In genomic region chr10:24912214-24912613, GRCh38 we compare ENCODE assay signal across 12 cellular contexts. TPM values are rescaled to one million over a fixed set of nuclear protein-coding genes. Genes with fewer than 3 reads are reported as not detected.
DNase-seq lines count a peak whose midpoint lies in the region; ATAC-seq, FAIRE-seq and TF ChIP-seq lines count a peak whose summit lies in the region.
"Had no signal": no experiment of that assay in that cellular context is flagged by ENCODE, and none has a peak within 500 bp of the region (broad histone marks: within the 10 kb centered on the region; RNA-seq: fewer than 3 reads in every experiment).

No MANE protein-coding gene starts in this region.

- peak overlapping the region in 5 of 7 donors; percentile 32 to 88 (median 41) for H3K27ac Mint-ChIP-seq in CD4-positive, alpha-beta memory T cell
- peak overlapping the region in 1 of 3 donors; percentile 64 for H3K27ac Mint-ChIP-seq in IgD-negative memory B cell
- H3K27ac Mint-ChIP-seq: activated naive CD4-positive, alpha-beta T cell treated with anti-CD3 and anti-CD28 coated beads for 36 hours had no signal

- intact Hi-C loops in CD4-positive, alpha-beta memory T cell (cut with micrococcal nuclease) = no loop called here
- intact Hi-C loops in GM12878 (cut with micrococcal nuclease; ENCODE audit: unreplicated experiment) = no loop called here

- no peak overlapping the region for H3K9ac ChIP-seq in GM12878 (ENCODE audit: control insufficient read depth, insufficient read depth, low read length)
- H3K9ac ChIP-seq in keratinocyte (ENCODE audit: control insufficient read depth, extremely low read depth, insufficient read depth, low read length) = no peak overlapping the region

- RAD21 ChIA-PET in GM12878 (lab: Charles Lee; ENCODE audit: unreplicated experiment) = interaction anchor here (1.2 to 5.4 kb wide), 3 partner anchors 9 to 17 kb away, joined by 4 to 52 read pairs (median 5); no protein-coding TSS in a partner anchor

- SMC1A ChIA-PET in GM12878 (lab: Charles Lee; ENCODE audit: uncharacterized antibody, unreplicated experiment) = interaction anchor here (0.9 to 14.7 kb wide), 5 partner anchors 10 to 47 kb away, joined by 3 to 338 read pairs (median 88); no protein-coding TSS in a partner anchor

- H2AFZ ChIP-seq in GM12878 (ENCODE audit: control insufficient read depth, low read depth, low read length) (no peak overlapping the region), keratinocyte (ENCODE audit: control insufficient read depth, low read length) (no peak overlapping the region)

- POLR2A ChIA-PET in CD4-positive, alpha-beta memory T cell (lab: Charles Lee; ENCODE audit: partially characterized antibody) = interaction anchor here (0.7 to 1.3 kb wide), 2 partner anchors 31 to 164 kb away, joined by 3 read pairs; no protein-coding TSS in a partner anchor
- POLR2A ChIA-PET in GM12878 (lab: Charles Lee) = interaction anchor here (0.6 to 4.1 kb wide), 5 partner anchors 8 to 17 kb away, joined by 3 to 18 read pairs (median 6); no protein-coding TSS in a partner anchor

- no peaks in the 10 kb centered on the region for H3K27me3 Mint-ChIP-seq in CD4-positive, alpha-beta memory T cell
- H3K27me3 Mint-ChIP-seq in IgD-negative memory B cell = no peaks in the 10 kb centered on the region

- CTCF ChIA-PET in CD4-positive, alpha-beta memory T cell (lab: Charles Lee; ENCODE audit: partially characterized antibody) = no interaction called here
- CTCF ChIA-PET in GM12878 (lab: Yijun Ruan, JAX) = interaction anchor here (0.7 to 3.5 kb wide), 3 partner anchors 9 to 24 kb away, joined by 3 to 17 read pairs (median 5); no protein-coding TSS in a partner anchor

- TF ChIP-seq EP300 in GM12878 (IDR thresholded peaks at IDR 0.05; ENCODE audit: borderline replicate concordance in 1 of 2, control insufficient read depth in 1 of 2, low read depth in 2 of 2, low read length in 2 of 2) = no peak

- no peak overlapping the region for H3K27ac ChIP-seq in CD4-positive, alpha-beta memory T cell (ENCODE audit: low read depth, low read length)
- H3K27ac ChIP-seq in GM12878 (ENCODE audit: control insufficient read depth, insufficient read depth) (no peak overlapping the region), keratinocyte (ENCODE audit: control insufficient read depth, insufficient read depth, low read length) (peak overlapping the region; percentile 19)

- H3K4me1 ChIP-seq in CD4-positive, alpha-beta memory T cell (ENCODE audit: insufficient read depth, low read length) = peaks cover 10% of the 10 kb centered on the region
- no peaks in the 10 kb centered on the region for H3K4me1 ChIP-seq in GM12878 (ENCODE audit: control insufficient read depth, insufficient read depth, low read length)
- peaks cover 26% of the 10 kb centered on the region for H3K4me1 ChIP-seq in keratinocyte (ENCODE audit: control insufficient read depth, extremely low read depth, insufficient read depth, low read length)

- H3K4me2 ChIP-seq in GM12878 (ENCODE audit: control insufficient read depth, insufficient read depth) = no peak overlapping the region
- H3K4me2 ChIP-seq in keratinocyte (ENCODE audit: control insufficient read depth, extremely low read depth, insufficient read depth, low read depth, low read length) = no peak overlapping the region

- dilution Hi-C loops in keratinocyte (cut with MboI; ENCODE audit: extremely low pct_ligation_motif_present, low sequenced_read_pairs) = no loop called here

- 96% methylated on average over 1 of the region's 2 CpGs for WGBS in GM12878 (ENCODE audit: insufficient coverage, insufficient replicate concordance, low lambda C conversion rate, missing lambda C conversion rate)

- no TSS peak for BruUV-seq in GM12878 (replicated peaks; lab: Mats Ljungman, UMichigan)

- H3K9me3 Mint-ChIP-seq in CD4-positive, alpha-beta memory T cell = no peaks in the 10 kb centered on the region
- no peaks in the 10 kb centered on the region for H3K9me3 Mint-ChIP-seq in IgD-negative memory B cell
- H3K9me3 Mint-ChIP-seq: activated naive CD4-positive, alpha-beta T cell treated with anti-CD3 and anti-CD28 coated beads for 36 hours had no signal

- H3K4me1 Mint-ChIP-seq in CD4-positive, alpha-beta memory T cell = peaks cover 7 to 28% (median 15%) of the 10 kb centered on the region in 4 donors
- peaks cover 14 to 19% (median 18%) of the 10 kb centered on the region in 3 donors for H3K4me1 Mint-ChIP-seq in IgD-negative memory B cell

- H4K20me1 ChIP-seq in GM12878 (ENCODE audit: control insufficient read depth, insufficient read depth) (no peaks in the 10 kb centered on the region), keratinocyte (ENCODE audit: control insufficient read depth, extremely low read depth, insufficient read depth, low read length) (no peaks in the 10 kb centered on the region)

- peaks cover 0 to 3% of the 10 kb centered on the region in 2 donors for H3K36me3 Mint-ChIP-seq in CD4-positive, alpha-beta memory T cell
- H3K36me3 Mint-ChIP-seq in IgD-negative memory B cell = peaks cover 6% of the 10 kb centered on the region

- no peaks in the 10 kb centered on the region for H3K79me2 ChIP-seq in GM12878 (ENCODE audit: control insufficient read depth, insufficient read depth, low read length)
- H3K79me2 ChIP-seq in keratinocyte (ENCODE audit: control insufficient read depth, insufficient read depth, low read length) = no peaks in the 10 kb centered on the region

- no peak for TF ChIP-seq POLR2A in GM12878 (IDR thresholded peaks at IDR 0.05; ENCODE audit: low read depth, low read length)

- ATAC-seq in GM12878 (peak; percentile 41), GM18873 (IDR thresholded peaks at IDR 0.05; ENCODE audit: low FRiP score, unreplicated experiment) (no peak)

- H3K4me3 ChIP-seq in CD4-positive, alpha-beta memory T cell (ENCODE audit: low read length in 2 of 2) = no peak overlapping the region
- H3K4me3 ChIP-seq in GM12878 = no peak overlapping the region
- H3K4me3 ChIP-seq in keratinocyte (ENCODE audit: control insufficient read depth in 2 of 3, extremely low read depth in 1 of 3, insufficient read depth in 2 of 3, low read depth in 1 of 3, low read length in 3 of 3) = no peak overlapping the region

- TF ChIP-seq RAD21 in GM12878 (IDR thresholded peaks at IDR 0.05; ENCODE audit: insufficient read depth, low read depth, low read length) = no peak

- no peaks in the 10 kb centered on the region for H3K9me3 ChIP-seq in CD4-positive, alpha-beta memory T cell (ENCODE audit: control insufficient read depth in 1 of 2, low read length in 2 of 2)
- H3K9me3 ChIP-seq in GM12878 (replicated peaks; ENCODE audit: control insufficient read depth, insufficient read depth, low read length) (no peaks in the 10 kb centered on the region; the same call in 2 of the 3 replicates), keratinocyte (ENCODE audit: control insufficient read depth, low read depth, low read length) (no peaks in the 10 kb centered on the region)

- FAIRE-seq in GM12878 (lab: Jason Lieb, UNC) (no peak), keratinocyte (lab: Jason Lieb, UNC) (peak; percentile 58)

- in situ Hi-C loops in GM12878 (cut with MboI) = loop anchor here (25.0 kb wide), 1 partner anchor 1525 kb away; the partner anchor contains the start of gene APBB1IP
- in situ Hi-C loops in ACHN (cut with HindIII; ENCODE audit: low pct_ligation_motif_present, low pct_unique_long_range_greater_than_20kb, low sequenced_read_pairs) = no loop called here

- no peaks in the 10 kb centered on the region for H3K9me1 ChIP-seq in keratinocyte (ENCODE audit: control insufficient read depth, extremely low read depth, insufficient read depth, low read length)

- H3K27me3 ChIP-seq in CD4-positive, alpha-beta memory T cell (ENCODE audit: insufficient read depth, low read length) = no peaks in the 10 kb centered on the region
- H3K27me3 ChIP-seq in GM12878 (replicated peaks in 1 of 2; ENCODE audit: control insufficient read depth in 2 of 2, insufficient read depth in 2 of 2, low read length in 1 of 2) = no peaks in the 10 kb centered on the region
- no peaks in the 10 kb centered on the region for H3K27me3 ChIP-seq in keratinocyte (ENCODE audit: control insufficient read depth, extremely low read depth, insufficient read depth, low read length)

- no peak for TF ChIP-seq CTCF in GM12878 (IDR thresholded peaks at IDR 0.05 in 2 of 3, conservative IDR thresholded peaks at IDR 0.05 in 1 of 3; ENCODE audit: control insufficient read depth in 2 of 3, extremely low read depth in 1 of 3, insufficient read depth in 1 of 3, low read depth in 3 of 3, low read length in 3 of 3)
- no peak for TF ChIP-seq CTCF in keratinocyte (optimal IDR thresholded peaks at IDR 0.05 in 1 of 3, IDR thresholded peaks at IDR 0.05 in 1 of 3, conservative IDR thresholded peaks at IDR 0.05 in 1 of 3; ENCODE audit: extremely low read depth in 1 of 3, insufficient read depth in 2 of 3, low read length in 3 of 3)

- H3K4me3 Mint-ChIP-seq in CD4-positive, alpha-beta memory T cell = peak overlapping the region in 7 of 8 donors; percentile 16 to 71 (median 49)
- H3K4me3 Mint-ChIP-seq in IgD-negative memory B cell = peak overlapping the region in 3 of 4 donors; percentile 18 to 71 (median 70)
- H3K4me3 Mint-ChIP-seq: activated naive CD4-positive, alpha-beta T cell treated with anti-CD3 and anti-CD28 coated beads for 36 hours had no signal

- H3K36me3 ChIP-seq in CD4-positive, alpha-beta memory T cell (ENCODE audit: insufficient read depth, low read length) = no peaks in the 10 kb centered on the region
- H3K36me3 ChIP-seq in GM12878 (ENCODE audit: control insufficient read depth in 2 of 2, insufficient read depth in 2 of 2, low read length in 1 of 2) = no peaks in the 10 kb centered on the region
- H3K36me3 ChIP-seq in keratinocyte (ENCODE audit: control insufficient read depth in 2 of 2, extremely low read depth in 1 of 2, insufficient read depth in 2 of 2, low read length in 2 of 2) = no peaks in the 10 kb centered on the region

- no peak for DNase-seq in CD4-positive, alpha-beta memory T cell
- DNase-seq in GM12878 (ENCODE audit: low read depth, low spot score) = no peak
- DNase-seq in keratinocyte (ENCODE audit: low read depth, low spot score) = no peak
- no peak for DNase-seq in cerebellar nuclear complex (lab: John Stamatoyannopoulos, UW)
- no peak for DNase-seq in activated CD8-positive, alpha-beta memory T cell treated with anti-CD3 and anti-CD28 coated beads, Interleukin-2, amount 50 U/mL, for 48 hours
- DNase-seq in ACHN = no peak
- DNase-seq: activated CD4-positive, alpha-beta T cell treated with anti-CD3 and anti-CD28 coated beads for 48 hours; activated naive CD4-positive, alpha-beta T cell treated with anti-CD3 and anti-CD28 coated beads for 36 hours; NCI-H1048; NCI-H524 had no signal

RNA-seq across cellular contexts. Expression of gene PRTFDC1, which starts 40.2 kb away (rescaled TPM):
- total RNA-seq in CD4-positive, alpha-beta memory T cell = under 1 TPM; 0.23 to 0.97 TPM
- polyA plus RNA-seq in CD4-positive, alpha-beta memory T cell = under 1 TPM; 0.21 to 0.39 TPM
- polyA plus RNA-seq in IgD-negative memory B cell = not detected
- total RNA-seq in GM12878 (2013; cell fraction: nucleolus; rRNA removed) = 13.4 and 13.7 TPM in 2 replicates
- total RNA-seq in GM12878 (2014; rRNA removed) = 5.5 and 7.3 TPM in 2 replicates
- total RNA-seq in GM12878 (2014; rRNA removed; fragmentation: Illumina TruSeq; extraction: Trizol) = 9.2 and 11.2 TPM in 2 replicates
- 6.7 and 7.4 TPM in 2 replicates for total RNA-seq in GM12878 (2021)
- polyA plus RNA-seq in GM12878 (2011; ENCODE audit: low read depth) = 2.4 TPM
- 8.9 and 13.9 TPM in 2 replicates for polyA plus RNA-seq in GM12878 (2011; rRNA removed)
- polyA plus RNA-seq in GM12878 (2011; cell fraction: cytosol; rRNA removed) = 5.3 TPM in 2 replicates
- 3.0 and 3.8 TPM in 2 replicates for polyA plus RNA-seq in GM12878 (2011; cell fraction: nucleus; rRNA removed)
- polyA plus RNA-seq in GM12878 (2012) = 1.4 and 1.9 TPM in 2 replicates
- polyA plus RNA-seq in GM12878 (2014; fragmentation: Illumina TruSeq; extraction: Trizol) = 12.5 and 14.0 TPM in 2 replicates
- 10 to 100 TPM; 13.5 to 17.3 TPM for polyA plus RNA-seq in GM12878 (2014; fragmentation: Nextera tagmentation; extraction: Ambion mirVana)
- polyA plus RNA-seq in GM12878 (2014; rRNA removed) = 8.0 and 10.1 TPM in 2 replicates
- polyA plus RNA-seq in GM12878 (2016; fragmentation: Nextera tagmentation; extraction: Ambion mirVana) = 10 to 100 TPM; 13.8 to 14.2 TPM
- polyA minus RNA-seq in GM12878 (2011; rRNA and poly(A)+ RNA removed) = 5.7 and 9.3 TPM in 2 replicates
- 3.4 TPM in 1 of 2 replicates, not detected in the other for polyA minus RNA-seq in GM12878 (2011; cell fraction: cytosol; rRNA and poly(A)+ RNA removed)
- polyA minus RNA-seq in GM12878 (2011; cell fraction: nucleus; rRNA and poly(A)+ RNA removed) = 1.6 and 2.2 TPM in 2 replicates
- polyA plus RNA-seq in keratinocyte = 1.4 to 2.2 TPM (median 1.8 TPM) in 3 replicates
- 0.26 TPM for polyA plus RNA-seq in keratinocyte (2011; ENCODE audit: low read depth)
- polyA plus RNA-seq in keratinocyte (2011; cell fraction: cytosol; rRNA removed) = 1.2 and 2.1 TPM in 2 replicates
- polyA plus RNA-seq in keratinocyte (2011; cell fraction: nucleus; rRNA removed) = 1.0 and 1.3 TPM in 2 replicates
- polyA plus RNA-seq in keratinocyte (2012; ENCODE audit: low replicate concordance) = 0.16 and 1.8 TPM in 2 replicates
- 0.26 to 1.7 TPM (median 0.99 TPM) in 3 replicates for polyA minus RNA-seq in keratinocyte
- not detected for polyA minus RNA-seq in keratinocyte (2011; cell fraction: cytosol; rRNA and poly(A)+ RNA removed)
- 0.53 TPM in 1 of 2 replicates, not detected in the other for polyA minus RNA-seq in keratinocyte (2011; cell fraction: nucleus; rRNA and poly(A)+ RNA removed)
